ENCODE assay signal across 19 cellular contexts in genomic region chr2:28678944-28679343, GRCh38.
A peak's percentile ranks its signal among the peaks of the same experiment; 100 is the strongest.
DNase-seq lines count a peak whose midpoint lies in the region; ATAC-seq lines count a peak whose summit lies in the region.
"Had no signal": no experiment of that assay in that cellular context is flagged by ENCODE, and none has a peak within 500 bp of the region (broad histone marks: within the 10 kb centered on the region; RNA-seq: fewer than 3 reads in every experiment).

No MANE protein-coding gene starts in this region.

- no peaks in the 10 kb centered on the region for H3K27me3 ChIP-seq in CD4-positive, CD25-positive, alpha-beta regulatory T cell (ENCODE audit: control insufficient read depth, insufficient read depth, low read length)
- H3K27me3 ChIP-seq in naive thymus-derived CD4-positive, alpha-beta T cell (ENCODE audit: control insufficient read depth in 2 of 2, insufficient read depth in 2 of 2, low read length in 2 of 2): no peaks in the 10 kb centered on the region
- H3K27me3 ChIP-seq: sigmoid colon had no signal

- no peak overlapping the region for H3K4me3 Mint-ChIP-seq in CD4-positive, CD25-positive, alpha-beta regulatory T cell
- H3K4me3 Mint-ChIP-seq in naive thymus-derived CD4-positive, alpha-beta T cell: no peak overlapping the region
- H3K4me3 Mint-ChIP-seq: CD14-positive monocyte; central memory CD8-positive, alpha-beta T cell; endodermal cell had no signal

- H3K4me1 Mint-ChIP-seq in CD4-positive, CD25-positive, alpha-beta regulatory T cell: peaks cover 7 to 28% (median 21%) of the 10 kb centered on the region in 4 donors
- H3K4me1 Mint-ChIP-seq in naive thymus-derived CD4-positive, alpha-beta T cell: peaks cover 10 to 37% (median 19%) of the 10 kb centered on the region in 7 donors

- no peak overlapping the region for H3K4me3 ChIP-seq in CD4-positive, CD25-positive, alpha-beta regulatory T cell (ENCODE audit: low read depth, low read length)
- no peak overlapping the region for H3K4me3 ChIP-seq in naive thymus-derived CD4-positive, alpha-beta T cell (ENCODE audit: low read length)
- H3K4me3 ChIP-seq: K562, lower lobe of right lung, sigmoid colon, thoracic aorta had no signal

- peak; percentile 40 for DNase-seq in activated CD4-positive, alpha-beta T cell treated with anti-CD3 and anti-CD28 coated beads for 48 hours
- DNase-seq in activated CD4-positive, alpha-beta T cell treated with anti-CD3 and anti-CD28 coated beads for 1 hour: no peak
- DNase-seq in CD4-positive, CD25-positive, alpha-beta regulatory T cell: peak in 1 of 3 donors; percentile 17
- DNase-seq in naive thymus-derived CD4-positive, alpha-beta T cell: peak in 1 of 9 donors; percentile 44
- no peak for DNase-seq in anterior cingulate cortex (lab: John Stamatoyannopoulos, UW)
- no peak for DNase-seq in NCI-H2196 treated with DMSO at 0.1 percent for 48 hours (lab: John Stamatoyannopoulos, UW; ENCODE audit: unreplicated experiment)
- DNase-seq: DND-41, endodermal cell, HCEC 1CT, lower lobe of right lung, SIG-M5, sigmoid colon, T1000 had no signal

- intact Hi-C loops in naive thymus-derived CD4-positive, alpha-beta T cell (cut with micrococcal nuclease): no loop called here

- H3K9me3 Mint-ChIP-seq in CD4-positive, CD25-positive, alpha-beta regulatory T cell: no peaks in the 10 kb centered on the region
- peaks cover 0 to 5% (median 0%) of the 10 kb centered on the region in 11 donors for H3K9me3 Mint-ChIP-seq in naive thymus-derived CD4-positive, alpha-beta T cell
- H3K9me3 Mint-ChIP-seq: central memory CD8-positive, alpha-beta T cell; endodermal cell had no signal

- peaks cover 21% of the 10 kb centered on the region for H3K4me1 ChIP-seq in CD4-positive, CD25-positive, alpha-beta regulatory T cell (ENCODE audit: control insufficient read depth, insufficient read depth, low read length, poor library complexity, severe bottlenecking)
- peaks cover 10 to 15% of the 10 kb centered on the region in 2 donors for H3K4me1 ChIP-seq in naive thymus-derived CD4-positive, alpha-beta T cell (ENCODE audit: control insufficient read depth in 2 of 2, insufficient read depth in 2 of 2, low read length in 2 of 2)

- H3K36me3 Mint-ChIP-seq in CD4-positive, CD25-positive, alpha-beta regulatory T cell: no peaks in the 10 kb centered on the region
- H3K36me3 Mint-ChIP-seq in naive thymus-derived CD4-positive, alpha-beta T cell: peaks cover 0 to 5% (median 0%) of the 10 kb centered on the region in 5 donors
- H3K36me3 Mint-ChIP-seq: CD14-positive monocyte had no signal

- CTCF ChIA-PET in naive thymus-derived CD4-positive, alpha-beta T cell (lab: Charles Lee): no interaction called here

- no peaks in the 10 kb centered on the region for H3K36me3 ChIP-seq in CD4-positive, CD25-positive, alpha-beta regulatory T cell (ENCODE audit: control insufficient read depth, insufficient read depth, low read length)
- H3K36me3 ChIP-seq in naive thymus-derived CD4-positive, alpha-beta T cell (ENCODE audit: control insufficient read depth in 2 of 3, insufficient read depth in 3 of 3, low read length in 3 of 3): no peaks in the 10 kb centered on the region
- H3K36me3 ChIP-seq: lower lobe of right lung, sigmoid colon, thoracic aorta had no signal

- peak overlapping the region; percentile 57 to 94 (median 86) for H3K27ac Mint-ChIP-seq in CD4-positive, CD25-positive, alpha-beta regulatory T cell
- H3K27ac Mint-ChIP-seq in naive thymus-derived CD4-positive, alpha-beta T cell: peak overlapping the region in 5 of 9 donors; percentile 5 to 53 (median 48)
- H3K27ac Mint-ChIP-seq: endodermal cell had no signal

- no peak overlapping the region for H3K27ac ChIP-seq in CD4-positive, CD25-positive, alpha-beta regulatory T cell (ENCODE audit: insufficient read depth, low read length, poor library complexity, severe bottlenecking)
- H3K27ac ChIP-seq in naive thymus-derived CD4-positive, alpha-beta T cell (ENCODE audit: low read depth, low read length): no peak overlapping the region
- H3K27ac ChIP-seq: lower lobe of right lung had no signal

- no peak for ATAC-seq in CD4-positive, CD25-positive, alpha-beta regulatory T cell (ENCODE audit: low read depth in 2 of 2)
- ATAC-seq in HG03045 (IDR thresholded peaks at IDR 0.05; ENCODE audit: unreplicated experiment): peak; percentile 48
- ATAC-seq in naive thymus-derived CD4-positive, alpha-beta T cell: no peak
- no peak for ATAC-seq in GM18502 (IDR thresholded peaks at IDR 0.05; ENCODE audit: poor library complexity, unreplicated experiment)
- ATAC-seq: K562, lower lobe of right lung had no signal

- H3K27me3 Mint-ChIP-seq in CD4-positive, CD25-positive, alpha-beta regulatory T cell: no peaks in the 10 kb centered on the region
- no peaks in the 10 kb centered on the region for H3K27me3 Mint-ChIP-seq in naive thymus-derived CD4-positive, alpha-beta T cell
- H3K27me3 Mint-ChIP-seq: central memory CD8-positive, alpha-beta T cell had no signal

- H3K9me3 ChIP-seq in CD4-positive, CD25-positive, alpha-beta regulatory T cell (ENCODE audit: control insufficient read depth in 2 of 2, low read length in 2 of 2): no peaks in the 10 kb centered on the region
- no peaks in the 10 kb centered on the region for H3K9me3 ChIP-seq in naive thymus-derived CD4-positive, alpha-beta T cell (ENCODE audit: control insufficient read depth in 2 of 3, low read length in 3 of 3)
- H3K9me3 ChIP-seq: lower lobe of right lung, sigmoid colon, thoracic aorta had no signal

- POLR2A ChIA-PET in naive thymus-derived CD4-positive, alpha-beta T cell (lab: Charles Lee): no interaction called here
